In genomic region chr11:61718046-61718531, GRCh38 we compare ENCODE assay signal across 12 cellular contexts. TPM values are rescaled to one million over a fixed set of nuclear protein-coding genes. Genes with fewer than 3 reads are reported as not detected.
A peak's percentile ranks its signal among the peaks of the same experiment; 100 is the strongest.
DNase-seq lines count a peak whose midpoint lies in the region; ATAC-seq and TF ChIP-seq lines count a peak whose summit lies in the region.
"Had no signal": no experiment of that assay in that cellular context is flagged by ENCODE, and none has a peak within 500 bp of the region (broad histone marks: within the 10 kb centered on the region; RNA-seq: fewer than 3 reads in every experiment).

No MANE protein-coding gene starts in this region.

- H3K27ac Mint-ChIP-seq in WTC11, result peak overlapping the region; percentile 26; the same call in 1 of the 2 replicates
- H3K27ac Mint-ChIP-seq: activated CD8-positive, alpha-beta T cell treated with anti-CD3 and anti-CD28 coated beads for 36 hours; stimulated activated naive CD8-positive, alpha-beta T cell treated with anti-CD3 and anti-CD28 coated beads, Interleukin-15, Interleukin-2, amounts not matched to agents 100 ng/mL and 50 ng/mL, for 24 hours had no signal

- DNase-seq in BE2C, result no peak
- DNase-seq in WTC11 (ENCODE audit: low spot score), result no peak
- DNase-seq in right atrium auricular region (ENCODE audit: low spot score), result no peak
- DNase-seq in stimulated activated CD4-positive, alpha-beta T cell treated with anti-CD3 and anti-CD28 coated beads, Interleukin-4, amount 100 ng/mL, for 1 hour, result no peak
- DNase-seq: activated CD8-positive, alpha-beta T cell treated with anti-CD3 and anti-CD28 coated beads for 36 hours; Caco-2 had no signal

- no peaks in the 10 kb centered on the region for H3K36me3 Mint-ChIP-seq in WTC11

- H3K9me3 Mint-ChIP-seq in WTC11, result no peaks in the 10 kb centered on the region
- H3K9me3 Mint-ChIP-seq: activated CD8-positive, alpha-beta T cell treated with anti-CD3 and anti-CD28 coated beads for 36 hours; stimulated activated naive CD8-positive, alpha-beta T cell treated with anti-CD3 and anti-CD28 coated beads, Interleukin-15, Interleukin-2, amounts not matched to agents 100 ng/mL and 50 ng/mL, for 24 hours had no signal

- H3K4me1 ChIP-seq in BE2C (no peaks in the 10 kb centered on the region), right atrium auricular region (peaks cover 0 to 18% of the 10 kb centered on the region in 2 donors), rectal smooth muscle tissue (ENCODE audit: control insufficient read depth, insufficient read depth, low read length) (peaks cover 3% of the 10 kb centered on the region)

- peaks cover 3% of the 10 kb centered on the region; the same call in 1 of the 2 replicates for H3K27me3 Mint-ChIP-seq in WTC11 (ENCODE audit: low read depth)
- H3K27me3 Mint-ChIP-seq: activated CD8-positive, alpha-beta T cell treated with anti-CD3 and anti-CD28 coated beads for 36 hours; stimulated activated naive CD8-positive, alpha-beta T cell treated with anti-CD3 and anti-CD28 coated beads, Interleukin-15, Interleukin-2, amounts not matched to agents 100 ng/mL and 50 ng/mL, for 24 hours had no signal

- CTCF ChIA-PET in WTC11 (lab: Charles Lee), result interaction anchor here (0.6 to 5.5 kb wide), 30 partner anchors 8 to 797 kb away, joined by 3 to 71 read pairs (median 6); no protein-coding TSS in a partner anchor

- H3K27ac ChIP-seq in right atrium auricular region (peak overlapping the region; percentile 63 to 78), rectal smooth muscle tissue (ENCODE audit: low read depth, low read length) (peak overlapping the region; percentile 28)

- peak overlapping the region; percentile 61 for H3K4me3 Mint-ChIP-seq in WTC11
- H3K4me3 Mint-ChIP-seq: activated CD8-positive, alpha-beta T cell treated with anti-CD3 and anti-CD28 coated beads for 36 hours; stimulated activated naive CD8-positive, alpha-beta T cell treated with anti-CD3 and anti-CD28 coated beads, Interleukin-15, Interleukin-2, amounts not matched to agents 100 ng/mL and 50 ng/mL, for 24 hours had no signal

- H3K36me3 ChIP-seq in BE2C, result no peaks in the 10 kb centered on the region
- H3K36me3 ChIP-seq in right atrium auricular region, result peaks cover 5% of the 10 kb centered on the region
- peaks cover 3% of the 10 kb centered on the region for H3K36me3 ChIP-seq in rectal smooth muscle tissue (ENCODE audit: control insufficient read depth, insufficient read depth, low read length)

- H3K9ac ChIP-seq in rectal smooth muscle tissue (ENCODE audit: low read length), result no peak overlapping the region

- ATAC-seq in WTC11 (peak; percentile 14), GM18858 (IDR thresholded peaks at IDR 0.05; ENCODE audit: unreplicated experiment) (no peak), HG03045 (IDR thresholded peaks at IDR 0.05; ENCODE audit: unreplicated experiment) (no peak), GM21619 (IDR thresholded peaks at IDR 0.05; ENCODE audit: unreplicated experiment) (no peak)
- ATAC-seq: activated CD8-positive, alpha-beta T cell treated with anti-CD3 and anti-CD28 coated beads for 36 hours; HCT116 had no signal

- H3K4me3 ChIP-seq in BE2C (ENCODE audit: low read depth, low read length) (peak overlapping the region; percentile 60), right atrium auricular region (peak overlapping the region; percentile 46 to 52), rectal smooth muscle tissue (ENCODE audit: low read length) (peak overlapping the region; percentile 58)

- TF ChIP-seq CTCF in BE2C (IDR thresholded peaks at IDR 0.05; ENCODE audit: low read depth, low read length), result no peak
- TF ChIP-seq CTCF in WTC11 (IDR thresholded peaks at IDR 0.05), result no peak
- no peak for TF ChIP-seq CTCF in right atrium auricular region (IDR thresholded peaks at IDR 0.05)

- H3K9me3 ChIP-seq in BE2C (no peaks in the 10 kb centered on the region), right atrium auricular region (no peaks in the 10 kb centered on the region)
- H3K9me3 ChIP-seq: Caco-2 had no signal

- POLR2A ChIA-PET in WTC11 (lab: Charles Lee), result interaction anchor here (1.1 to 2.2 kb wide), 3 partner anchors 8 to 24 kb away, joined by 3 to 12 read pairs (median 9); no protein-coding TSS in a partner anchor

- peaks cover 36% of the 10 kb centered on the region for H3K4me1 Mint-ChIP-seq in WTC11

- no peaks in the 10 kb centered on the region for H3K27me3 ChIP-seq in BE2C
- no peaks in the 10 kb centered on the region for H3K27me3 ChIP-seq in right atrium auricular region
- no peaks in the 10 kb centered on the region for H3K27me3 ChIP-seq in rectal smooth muscle tissue (ENCODE audit: control insufficient read depth, insufficient read depth, low read length)

TF ChIP-seq in WTC11, 78 proteins besides CTCF, POLR2A, EP300 and RAD21:
- TF ChIP-seq ZNF232 (CRISPR knock-in tag; IDR thresholded peaks at IDR 0.05) (no peak), GRHL2 (CRISPR knock-in tag; IDR thresholded peaks at IDR 0.05; ENCODE audit: insufficient replicate concordance, severe bottlenecking) (no peak), GABPB1 (CRISPR knock-in tag; IDR thresholded peaks at IDR 0.05) (no peak), ZNF138 (CRISPR knock-in tag; conservative IDR thresholded peaks at IDR 0.05) (no peak), SP1 (CRISPR knock-in tag; conservative IDR thresholded peaks at IDR 0.05) (no peak), SMAD4 (CRISPR knock-in tag; IDR thresholded peaks at IDR 0.05) (no peak), ZNF219 (CRISPR knock-in tag; IDR thresholded peaks at IDR 0.05; ENCODE audit: borderline replicate concordance) (no peak), RELA (CRISPR knock-in tag; IDR thresholded peaks at IDR 0.05; ENCODE audit: borderline replicate concordance) (no peak), MXD4 (CRISPR knock-in tag; IDR thresholded peaks at IDR 0.05; ENCODE audit: borderline replicate concordance) (no peak), ZNF512 (CRISPR knock-in tag; IDR thresholded peaks at IDR 0.05; ENCODE audit: borderline replicate concordance) (no peak), ATF6 (CRISPR knock-in tag; IDR thresholded peaks at IDR 0.05) (no peak)
TF ChIP-seq in WTC11: peak in this region for 0.

RNA-seq across cellular contexts. Expression of gene MYRF, which starts 34.3 kb away (rescaled TPM):
- 6.3 TPM for polyA plus RNA-seq in BE2C (2012; ENCODE audit: insufficient read depth, insufficient read length, low read depth)
- total RNA-seq in WTC11 (2021), result 4.9 to 5.9 TPM (median 5.2 TPM) in 3 replicates
- 10 to 100 TPM in 1 of 2 donors, 1 to 10 TPM in 1; 7.0 to 13.1 TPM for total RNA-seq in right atrium auricular region

RNA-seq across cellular contexts. Expression of gene DAGLA, which starts 37.9 kb away (rescaled TPM):
- polyA plus RNA-seq in BE2C (2012; ENCODE audit: insufficient read depth, insufficient read length, low read depth), result 13.7 TPM
- total RNA-seq in WTC11 (2021), result 3.1 to 3.4 TPM (median 3.4 TPM) in 3 replicates
- 1 to 10 TPM; 3.9 to 5.7 TPM for total RNA-seq in right atrium auricular region
